ENCODE assay signal across 8 cellular contexts in genomic region chr6:35370124-35370741, GRCh38. TPM values are rescaled to one million over a fixed set of nuclear protein-coding genes. Genes with fewer than 3 reads are reported as not detected.
A peak's percentile ranks its signal among the peaks of the same experiment; 100 is the strongest.
DNase-seq lines count a peak whose midpoint lies in the region; ATAC-seq and TF ChIP-seq lines count a peak whose summit lies in the region.

No MANE protein-coding gene starts in this region.

- no peaks in the 10 kb centered on the region for H3K27me3 Mint-ChIP-seq in activated T-cell treated with anti-CD3 and anti-CD28 coated beads, Interleukin-2, amount 50 U/mL, for 4 hours (ENCODE audit: low read depth)

- TF ChIP-seq POLR2A in gastroesophageal sphincter (IDR thresholded peaks at IDR 0.05): no peak

- peaks cover 57% of the 10 kb centered on the region for H3K4me1 Mint-ChIP-seq in activated T-cell treated with anti-CD3 and anti-CD28 coated beads, Interleukin-2, amount 50 U/mL, for 4 hours (ENCODE audit: low read depth)

- H3K36me3 ChIP-seq in gastroesophageal sphincter: no peaks in the 10 kb centered on the region
- H3K36me3 ChIP-seq in psoas muscle (ENCODE audit: insufficient read depth in 1 of 2, low read depth in 1 of 2): peaks cover 0 to 4% of the 10 kb centered on the region in 2 donors

- ATAC-seq in GM21390 (IDR thresholded peaks at IDR 0.05; ENCODE audit: unreplicated experiment) (peak; percentile 72), gastroesophageal sphincter (peak; percentile 85), psoas muscle (peak; percentile 93 to 98 (median 96)), HG03439 (IDR thresholded peaks at IDR 0.05; ENCODE audit: unreplicated experiment) (no peak), GM18519 (IDR thresholded peaks at IDR 0.05; ENCODE audit: low FRiP score, unreplicated experiment) (no peak)
- ATAC-seq in activated T-cell treated with anti-CD3 and anti-CD28 coated beads, Interleukin-2, amount 50 U/mL, for 4 hours: peak; percentile 61 to 67

- 17 to 29% methylated on average over 1 of the region's 8 CpGs for WGBS in gastroesophageal sphincter (ENCODE audit: low coverage in 1 of 2), 2 donors
- 3 to 20% (median 15%) methylated on average over 8 of the region's 8 CpGs for WGBS in psoas muscle, 3 donors

- H3K4me3 Mint-ChIP-seq in activated T-cell treated with anti-CD3 and anti-CD28 coated beads, Interleukin-2, amount 50 U/mL, for 4 hours: peak overlapping the region; percentile 65

- H3K27ac ChIP-seq in gastroesophageal sphincter (peak overlapping the region in 1 of 4 donors; percentile 32), psoas muscle (peak overlapping the region; percentile 83)

- H3K4me3 ChIP-seq in AG09309 (ENCODE audit: control insufficient read depth, low read depth, low read length) (no peak overlapping the region; the same call in none of the 2 replicates), gastroesophageal sphincter (no peak overlapping the region), psoas muscle (no peak overlapping the region)

- no peak for TF ChIP-seq EP300 in gastroesophageal sphincter (IDR thresholded peaks at IDR 0.05)

- DNase-seq in AG09309 (ENCODE audit: low read depth) (peak; percentile 95), NOMO-1 (lab: John Stamatoyannopoulos, UW; ENCODE audit: unreplicated experiment in 2 of 2) (peak; percentile 90 to 98), psoas muscle (peak; percentile 92 to 96)
- DNase-seq in activated T-cell treated with anti-CD3 and anti-CD28 coated beads, Interleukin-2, amount 50 U/mL, for 4 hours: peak; percentile 31

- no peaks in the 10 kb centered on the region for H3K9me3 Mint-ChIP-seq in activated T-cell treated with anti-CD3 and anti-CD28 coated beads, Interleukin-2, amount 50 U/mL, for 4 hours

- TF ChIP-seq CTCF in AG09309 (IDR thresholded peaks at IDR 0.05; ENCODE audit: control insufficient read depth, insufficient read depth, low read depth, low read length, missing control alignments): no peak
- no peak for TF ChIP-seq CTCF in gastroesophageal sphincter (IDR thresholded peaks at IDR 0.05)
- TF ChIP-seq CTCF in psoas muscle (IDR thresholded peaks at IDR 0.05): no peak

- peaks cover 13% of the 10 kb centered on the region for H3K36me3 Mint-ChIP-seq in activated T-cell treated with anti-CD3 and anti-CD28 coated beads, Interleukin-2, amount 50 U/mL, for 4 hours (ENCODE audit: insufficient read depth)

- intact Hi-C loops in psoas muscle (cut with DNase I): loop anchor here (2.0 kb wide), 1 partner anchor 27 kb away; the partner anchor contains the start of gene PPARD (in 2 of the 2)

- H3K9me3 ChIP-seq in gastroesophageal sphincter: no peaks in the 10 kb centered on the region
- no peaks in the 10 kb centered on the region for H3K9me3 ChIP-seq in psoas muscle

- H3K27me3 ChIP-seq in gastroesophageal sphincter: no peaks in the 10 kb centered on the region
- no peaks in the 10 kb centered on the region for H3K27me3 ChIP-seq in psoas muscle (ENCODE audit: insufficient read depth in 3 of 3, low read length in 2 of 3)

- H3K4me1 ChIP-seq in gastroesophageal sphincter: peaks cover 0 to 40% (median 16%) of the 10 kb centered on the region in 3 donors
- peaks cover 54% of the 10 kb centered on the region for H3K4me1 ChIP-seq in psoas muscle

RNA-seq across cellular contexts. Expression of gene PPARD, which starts 27.9 kb away (rescaled TPM):
- 10 to 100 TPM; 15.4 to 17.4 (median 16.9) TPM for total RNA-seq in activated T-cell treated with anti-CD3 and anti-CD28 coated beads, Interleukin-2, amount 50 U/mL, for 4 hours
- total RNA-seq in gastroesophageal sphincter: 10 to 100 TPM; 10.3 to 16.0 (median 13.3) TPM
- total RNA-seq in psoas muscle: 10 to 100 TPM; 19.4 to 47.2 (median 38.4) TPM
- 100 to 1,000 TPM in 1 of 3 donors, 10 to 100 TPM in 2; 13.5 to 187 (median 25.0) TPM for polyA plus RNA-seq in psoas muscle

Comparison
In these comparisons a context has a peak if more than half of its experiments do, and no peak if none do; other contexts are left out.
1. DNase-seq: peak in every context shown above with its lines; median percentile 95 in AG09309; 94 in NOMO-1; 94 in psoas muscle; 31 in activated T-cell treated with anti-CD3 and anti-CD28 coated beads, Interleukin-2, amount 50 U/mL, for 4 hours.
2. ATAC-seq: peak in GM21390 (single experiment), activated T-cell treated with anti-CD3 and anti-CD28 coated beads, Interleukin-2, amount 50 U/mL, for 4 hours (2 of 2), gastroesophageal sphincter (single experiment) and psoas muscle (4 of 4); none in HG03439 (single experiment) and GM18519 (single experiment).